In the genomic region with DNA sequence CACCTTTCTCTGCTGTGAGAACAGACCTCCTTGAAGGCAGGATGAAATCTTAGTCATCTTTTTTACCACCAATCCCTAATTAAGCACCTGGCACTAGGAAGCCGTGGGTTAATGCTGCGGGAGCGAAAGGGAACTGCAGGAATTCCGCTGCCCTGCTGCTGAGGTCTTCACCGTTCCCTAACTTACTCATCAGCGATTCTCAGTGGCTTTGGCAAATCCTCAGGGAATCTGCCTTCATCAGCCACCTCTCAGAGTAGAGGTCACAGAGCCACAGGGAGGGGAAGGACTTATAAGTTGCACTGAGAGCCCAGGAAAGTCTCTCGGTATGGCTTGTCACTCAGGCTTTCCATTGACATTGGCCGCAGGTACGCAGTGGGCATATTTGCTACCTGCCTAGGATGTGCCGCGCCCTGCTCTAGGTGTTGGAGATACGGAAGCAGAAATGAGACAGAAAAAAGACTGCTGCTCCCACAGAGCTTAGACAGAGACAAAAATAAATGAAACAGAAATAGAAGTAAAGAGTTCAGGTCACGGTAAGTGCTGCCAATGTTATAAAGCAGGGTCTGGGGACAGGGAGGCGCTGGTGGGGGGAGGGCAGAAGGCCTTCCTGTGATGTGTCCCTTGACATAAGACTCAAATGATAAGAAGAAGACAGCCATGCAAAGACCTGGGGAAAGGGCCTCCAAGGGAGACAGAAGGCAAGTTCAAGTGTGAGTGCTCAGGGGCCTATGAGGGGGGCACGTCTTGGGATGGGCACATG, we compare ENCODE assay signal across 27 cellular contexts.
"Had no signal": no experiment of that assay in that cellular context is flagged by ENCODE, and none has a peak within 500 bp of the region (broad histone marks: within the 10 kb centered on the region; RNA-seq: fewer than 3 reads in every experiment).

No MANE protein-coding gene starts in this region.

- H3K4me1 Mint-ChIP-seq: activated B cell treated with CpG ODN at 0.5 μM for 24 hours; activated CD4-positive, alpha-beta memory T cell treated with anti-CD3 and anti-CD28 coated beads, Interleukin-2, amount 10 ng/mL, durations not matched to agents 7 days and 5 days; activated T-helper 17 cell treated with anti-CD3 and anti-CD28 coated beads, Interleukin-2, amount 50 U/mL, for 72 hours; brain; T-helper 17 cell had no signal

- DNase-seq: activated B cell treated with CpG ODN at 0.5 μM for 24 hours; activated CD4-positive, alpha-beta memory T cell treated with anti-CD3 and anti-CD28 coated beads, Interleukin-2, amount 10 ng/mL, durations not matched to agents 7 days and 5 days; activated CD4-positive, alpha-beta T cell treated with anti-CD3 and anti-CD28 coated beads for 1 hour; activated CD4-positive, alpha-beta T cell treated with anti-CD3 and anti-CD28 coated beads, Interleukin-2, amount 50 U/mL, for 1 hour; activated gamma-delta T cell; activated naive CD4-positive, alpha-beta T cell treated with anti-CD3 and anti-CD28 coated beads for 36 hours; activated T-cell treated with anti-CD3 and anti-CD28 coated beads for 4 hours; activated T-cell treated with anti-CD3 and anti-CD28 coated beads, Interleukin-2, amount 50 U/mL, for 48 hours; amygdala; Kasumi-1; KBM-7; NCI-H1105 treated with DMSO at 0.1 percent for 48 hours; NCI-H1436 treated with DMSO at 0.1 percent for 48 hours; NCI-H187; NCI-H2081; NCI-H2171; NCI-H2227 treated with DMSO at 0.1 percent for 48 hours; NCI-H446 treated with DMSO at 0.1 percent for 48 hours; NCI-H524 treated with DMSO at 0.1 percent for 48 hours; NCI-H748 treated with DMSO at 0.1 percent for 48 hours; SHP77 treated with DMSO at 0.1 percent for 48 hours; T-helper 17 cell; T-helper 9 cell had no signal

- H3K27ac ChIP-seq: RWPE1 had no signal

- ATAC-seq: activated T-helper 17 cell treated with anti-CD3 and anti-CD28 coated beads, Interleukin-2, amount 50 U/mL, for 72 hours; T-helper 17 cell had no signal

- H3K27ac Mint-ChIP-seq: activated B cell treated with CpG ODN at 0.5 μM for 24 hours; activated CD4-positive, alpha-beta memory T cell treated with anti-CD3 and anti-CD28 coated beads, Interleukin-2, amount 10 ng/mL, durations not matched to agents 7 days and 5 days; activated naive CD4-positive, alpha-beta T cell treated with anti-CD3 and anti-CD28 coated beads for 36 hours; activated naive CD8-positive, alpha-beta T cell; activated T-helper 17 cell treated with anti-CD3 and anti-CD28 coated beads, Interleukin-2, amount 50 U/mL, for 72 hours; T-helper 17 cell had no signal

- H3K4me3 Mint-ChIP-seq: activated B cell treated with CpG ODN at 0.5 μM for 24 hours; activated CD4-positive, alpha-beta memory T cell treated with anti-CD3 and anti-CD28 coated beads, Interleukin-2, amount 10 ng/mL, durations not matched to agents 7 days and 5 days; activated naive CD4-positive, alpha-beta T cell treated with anti-CD3 and anti-CD28 coated beads for 36 hours; activated naive CD8-positive, alpha-beta T cell; activated T-helper 17 cell treated with anti-CD3 and anti-CD28 coated beads, Interleukin-2, amount 50 U/mL, for 72 hours; brain; T-helper 17 cell had no signal

- H3K9me3 Mint-ChIP-seq: activated CD4-positive, alpha-beta memory T cell treated with anti-CD3 and anti-CD28 coated beads, Interleukin-2, amount 10 ng/mL, durations not matched to agents 7 days and 5 days; activated T-helper 17 cell treated with anti-CD3 and anti-CD28 coated beads, Interleukin-2, amount 50 U/mL, for 72 hours had no signal
